ENCODE assay signal across 10 cellular contexts in the genomic region with DNA sequence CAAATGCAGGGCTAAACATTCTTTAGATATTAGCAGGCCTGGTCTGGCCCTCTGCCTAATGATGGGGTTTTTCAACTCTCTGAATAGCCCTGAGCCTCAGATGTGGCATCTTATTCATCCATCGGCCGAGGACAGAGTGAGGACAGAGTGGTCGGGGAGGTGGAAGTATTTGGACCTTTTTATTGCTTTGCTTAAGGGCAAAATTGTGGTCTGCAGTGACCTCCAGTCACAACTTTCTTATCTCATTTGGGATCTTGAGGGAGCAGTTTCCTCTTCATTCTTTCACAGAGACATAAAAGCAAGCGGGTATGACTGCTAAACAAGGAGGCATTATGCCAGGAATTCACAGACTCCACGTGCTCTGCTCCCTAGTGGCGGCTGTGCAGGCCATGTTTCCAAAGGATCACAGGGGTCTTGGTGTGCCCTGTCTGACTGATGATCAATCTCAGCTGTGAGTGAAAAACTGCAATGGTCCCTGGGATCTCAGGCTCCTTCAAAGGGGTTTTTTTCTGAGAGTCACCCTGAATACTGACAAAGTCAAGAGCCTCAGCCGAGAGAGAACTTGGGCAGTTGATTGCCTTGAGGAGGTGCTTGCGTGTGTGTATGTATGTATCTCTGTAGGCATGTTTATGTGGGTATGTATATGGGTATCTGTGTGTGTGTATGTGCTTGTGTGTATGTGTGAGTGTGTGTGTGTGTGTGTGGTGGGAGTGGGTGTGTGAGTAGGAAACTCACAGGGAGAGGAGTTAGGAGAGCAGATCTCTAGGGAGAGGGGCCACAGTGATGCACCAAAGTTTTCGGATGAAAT. TPM values are rescaled to one million over a fixed set of nuclear protein-coding genes. Genes with fewer than 3 reads are reported as not detected.
A peak's percentile ranks its signal among the peaks of the same experiment; 100 is the strongest.
DNase-seq lines count a peak whose midpoint lies in the region; ATAC-seq, FAIRE-seq and TF ChIP-seq lines count a peak whose summit lies in the region.
"Had no signal": no experiment of that assay in that cellular context is flagged by ENCODE, and none has a peak within 500 bp of the region (broad histone marks: within the 10 kb centered on the region; RNA-seq: fewer than 3 reads in every experiment).

No MANE protein-coding gene starts in this region.

- intact Hi-C loops in posterior vena cava (cut with DNase I) = no loop called here

- H3K9me3 ChIP-seq in keratinocyte (ENCODE audit: control insufficient read depth, low read depth, low read length) = no peaks in the 10 kb centered on the region

- no peaks in the 10 kb centered on the region for H4K20me1 ChIP-seq in keratinocyte (ENCODE audit: control insufficient read depth, extremely low read depth, insufficient read depth, low read length)

- DNase-seq in A172 (ENCODE audit: low spot score) (peak; percentile 99), HS-5 (ENCODE audit: low read depth) (peak; percentile 98), astrocyte of the hippocampus (ENCODE audit: low read depth, low spot score) (peak; percentile 98), keratinocyte (ENCODE audit: low read depth, low spot score) (peak; percentile 46), GM19238 (ENCODE audit: insufficient read length, low spot score) (no peak), NCI-H82 (lab: John Stamatoyannopoulos, UW) (no peak), posterior vena cava (ENCODE audit: low spot score) (no peak)
- DNase-seq: NCI-H1048; stimulated activated CD4-positive, alpha-beta T cell treated with anti-CD3 and anti-CD28 coated beads, Interleukin-2, amount 100 ng/mL, for 48 hours had no signal

- H3K4me2 ChIP-seq in keratinocyte (ENCODE audit: control insufficient read depth, extremely low read depth, insufficient read depth, low read depth, low read length) = peak overlapping the region; percentile 54

- TF ChIP-seq POLR2A in GM18505 (IDR thresholded peaks at IDR 0.05; ENCODE audit: borderline replicate concordance, extremely low read depth, insufficient read depth, insufficient read length) = no peak

- ATAC-seq in GM18505 (IDR thresholded peaks at IDR 0.05; ENCODE audit: unreplicated experiment) = no peak

- no peak overlapping the region for H2AFZ ChIP-seq in keratinocyte (ENCODE audit: control insufficient read depth, low read length)

- no peaks in the 10 kb centered on the region for H3K9me1 ChIP-seq in keratinocyte (ENCODE audit: control insufficient read depth, extremely low read depth, insufficient read depth, low read length)

- H3K79me2 ChIP-seq in keratinocyte (ENCODE audit: control insufficient read depth, insufficient read depth, low read length) = no peaks in the 10 kb centered on the region

- dilution Hi-C loops in keratinocyte (cut with MboI; ENCODE audit: extremely low pct_ligation_motif_present, low sequenced_read_pairs) = no loop called here

- no peak overlapping the region for H3K4me3 ChIP-seq in keratinocyte (ENCODE audit: control insufficient read depth in 2 of 3, extremely low read depth in 1 of 3, insufficient read depth in 2 of 3, low read depth in 1 of 3, low read length in 3 of 3)

- H3K27me3 ChIP-seq in keratinocyte (ENCODE audit: control insufficient read depth, extremely low read depth, insufficient read depth, low read length) = no peaks in the 10 kb centered on the region

- peak; percentile 95 for FAIRE-seq in keratinocyte (lab: Jason Lieb, UNC)

- peak overlapping the region; percentile 4 for H3K27ac ChIP-seq in keratinocyte (ENCODE audit: control insufficient read depth, insufficient read depth, low read length)

- H3K4me1 ChIP-seq in keratinocyte (ENCODE audit: control insufficient read depth, extremely low read depth, insufficient read depth, low read length) = peaks cover 18% of the 10 kb centered on the region

- no peak overlapping the region for H3K9ac ChIP-seq in keratinocyte (ENCODE audit: control insufficient read depth, extremely low read depth, insufficient read depth, low read length)

- TF ChIP-seq CTCF in keratinocyte (optimal IDR thresholded peaks at IDR 0.05 in 1 of 3, IDR thresholded peaks at IDR 0.05 in 1 of 3, conservative IDR thresholded peaks at IDR 0.05 in 1 of 3; ENCODE audit: extremely low read depth in 1 of 3, insufficient read depth in 2 of 3, low read length in 3 of 3) = peak; percentile 20 to 58 (median 31)

- H3K36me3 ChIP-seq in keratinocyte (ENCODE audit: control insufficient read depth in 2 of 2, extremely low read depth in 1 of 2, insufficient read depth in 2 of 2, low read length in 2 of 2) = no peaks in the 10 kb centered on the region

RNA-seq across cellular contexts. Expression of gene RAPGEF4, which starts 47.6 kb away (rescaled TPM):
- total RNA-seq in A172 (2014; rRNA removed; shearing (Covaris generic)) = 0.62 TPM in 1 of 2 replicates, not detected in the other
- polyA plus RNA-seq in keratinocyte = 0.76 to 1.6 TPM (median 1.2 TPM) in 3 replicates
- polyA plus RNA-seq in keratinocyte (2011; ENCODE audit: low read depth) = 5.9 TPM
- 0.75 and 0.80 TPM in 2 replicates for polyA plus RNA-seq in keratinocyte (2011; cell fraction: cytosol; rRNA removed)
- polyA plus RNA-seq in keratinocyte (2011; cell fraction: nucleus; rRNA removed) = 2.9 and 3.4 TPM in 2 replicates
- polyA plus RNA-seq in keratinocyte (2012; ENCODE audit: low replicate concordance) = 1.2 and 2.2 TPM in 2 replicates
- polyA minus RNA-seq in keratinocyte = 5.0 to 7.8 TPM (median 6.7 TPM) in 3 replicates
- polyA minus RNA-seq in keratinocyte (2011; cell fraction: cytosol; rRNA and poly(A)+ RNA removed) = not detected
- 3.5 and 5.7 TPM in 2 replicates for polyA minus RNA-seq in keratinocyte (2011; cell fraction: nucleus; rRNA and poly(A)+ RNA removed)
- total RNA-seq in posterior vena cava = 1 to 10 TPM; 4.5 to 6.2 TPM

Comparison
In these comparisons a context has a peak if more than half of its experiments do, and no peak if none do; other contexts are left out.
1. DNase-seq: peak in A172 (single experiment), HS-5 (single experiment), astrocyte of the hippocampus (single experiment) and keratinocyte (single experiment); none in GM19238 (single experiment), NCI-H82 (single experiment) and posterior vena cava (single experiment).